33 cellular contexts compared by ENCODE assay signal in the genomic region with DNA sequence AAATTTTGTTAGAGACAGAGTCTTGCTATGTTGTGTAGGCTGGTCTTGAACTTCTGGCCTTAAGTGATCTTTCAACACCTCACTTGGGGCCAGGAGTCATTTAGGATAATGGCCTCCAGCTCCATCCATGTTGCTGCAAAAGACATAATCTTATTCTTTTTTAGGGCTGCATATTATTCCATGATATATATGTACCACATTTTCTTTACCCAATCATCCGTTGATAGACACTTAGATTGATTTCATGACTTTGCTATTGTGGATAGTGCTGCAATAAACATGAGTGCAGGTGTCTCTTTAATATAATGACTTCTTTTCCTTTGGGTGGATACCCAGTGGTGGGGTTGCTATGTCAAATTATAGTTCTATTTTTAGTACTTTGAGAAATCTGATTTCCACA.
"Had no signal": no experiment of that assay in that cellular context is flagged by ENCODE, and none has a peak within 500 bp of the region (broad histone marks: within the 10 kb centered on the region; RNA-seq: fewer than 3 reads in every experiment).

No MANE protein-coding gene starts in this region.

- DNase-seq: activated effector memory CD4-positive, alpha-beta T cell treated with anti-CD3 and anti-CD28 coated beads, Interleukin-2, amount 50 U/mL, for 16 hours; activated effector memory CD4-positive, alpha-beta T cell treated with Interleukin-2 at 50 U/mL for 16 hours; activated gamma-delta T cell; activated gamma-delta T cell treated with Interleukin-2 at 50 U/mL for 16 hours; activated naive CD4-positive, alpha-beta T cell; activated naive CD4-positive, alpha-beta T cell treated with anti-CD3 and anti-CD28 coated beads for 36 hours; activated naive CD4-positive, alpha-beta T cell treated with anti-CD3 and anti-CD28 coated beads, Interleukin-2, amount 10 ng/mL, durations not matched to agents 7 days and 5 days; activated naive CD4-positive, alpha-beta T cell treated with anti-CD3 and anti-CD28 coated beads, Interleukin-2, amount 50 U/mL, for 16 hours; activated naive CD4-positive, alpha-beta T cell treated with Interleukin-2 at 50 U/mL for 16 hours; activated naive CD8-positive, alpha-beta T cell treated with anti-CD3 and anti-CD28 coated beads for 36 hours; activated naive CD8-positive, alpha-beta T cell treated with anti-CD3 and anti-CD28 coated beads, Interleukin-2, amount 10 ng/mL, durations not matched to agents 7 days and 5 days; activated naive CD8-positive, alpha-beta T cell treated with anti-CD3 and anti-CD28 coated beads, Interleukin-2, amount 50 U/mL, for 24 hours; activated T-cell treated with anti-CD3 and anti-CD28 coated beads, Interleukin-2, amount 50 U/mL, for 24 hours; activated T-cell treated with anti-CD3 and anti-CD28 coated beads, Interleukin-2, amount 50 U/mL, for 4 hours; activated T-cell treated with anti-CD3 and anti-CD28 coated beads, Interleukin-2, amount 50 U/mL, for 48 hours; activated T-cell treated with anti-CD3 and anti-CD28 coated beads, Interleukin-2, amount 50 U/mL, for 72 hours; adrenal gland; amniotic stem cell; amygdala; anterior cingulate cortex; aorta; body of pancreas; brain microvascular endothelial cell; caudate nucleus; central memory CD4-positive, alpha-beta T cell; cerebellar nuclear complex had no signal

- H3K9me3 ChIP-seq: adrenal gland, ascending aorta, body of pancreas had no signal

- H3K4me3 ChIP-seq: adrenal gland, ascending aorta, body of pancreas, breast epithelium, cardiac muscle cell had no signal

- H3K36me3 ChIP-seq: adrenal gland, ascending aorta, brain microvascular endothelial cell, breast epithelium, cardiac muscle cell had no signal

- ATAC-seq: activated naive CD4-positive, alpha-beta T cell treated with anti-CD3 and anti-CD28 coated beads, Interleukin-2, amount 50 U/mL, for 72 hours; activated naive CD8-positive, alpha-beta T cell treated with anti-CD3 and anti-CD28 coated beads, Interleukin-2, amount 50 U/mL, for 24 hours; activated T-cell treated with anti-CD3 and anti-CD28 coated beads, Interleukin-2, amount 50 U/mL, for 4 hours; activated T-cell treated with anti-CD3 and anti-CD28 coated beads, Interleukin-2, amount 50 U/mL, for 72 hours; activated T-helper 17 cell treated with anti-CD3 and anti-CD28 coated beads, Interleukin-2, amount 50 U/mL, for 72 hours; body of pancreas had no signal

- H3K27ac ChIP-seq: adrenal gland, ascending aorta, body of pancreas, brain microvascular endothelial cell, breast epithelium, cardiac muscle cell had no signal

- FAIRE-seq: astrocyte, bronchial epithelial cell had no signal

- H3K27me3 ChIP-seq: adrenal gland, ascending aorta, body of pancreas, brain microvascular endothelial cell, breast epithelium, cardiac muscle cell had no signal

- H3K4me1 ChIP-seq: adrenal gland, ascending aorta, body of pancreas, breast epithelium had no signal
